Comparison of ENCODE assay signal across 8 cellular contexts in genomic region chr3:187746059-187746453, GRCh38.
A peak's percentile ranks its signal among the peaks of the same experiment; 100 is the strongest.
DNase-seq lines count a peak whose midpoint lies in the region; ATAC-seq and TF ChIP-seq lines count a peak whose summit lies in the region.

No MANE protein-coding gene starts in this region.

- no peaks in the 10 kb centered on the region for H3K9me3 Mint-ChIP-seq in stimulated activated naive CD8-positive, alpha-beta T cell treated with anti-CD3 and anti-CD28 coated beads, Interleukin-15, Interleukin-2, amounts not matched to agents 100 ng/mL and 50 ng/mL, for 24 hours

- H3K4me3 Mint-ChIP-seq in stimulated activated naive CD8-positive, alpha-beta T cell treated with anti-CD3 and anti-CD28 coated beads, Interleukin-15, Interleukin-2, amounts not matched to agents 100 ng/mL and 50 ng/mL, for 24 hours: peak overlapping the region; percentile 92

- DNase-seq in stimulated activated naive CD8-positive, alpha-beta T cell treated with anti-CD3 and anti-CD28 coated beads, Interleukin-15, Interleukin-2, amounts not matched to agents 100 U/mL and 50 U/mL, for 24 hours: no peak
- DNase-seq in brain microvascular endothelial cell: no peak
- peak; percentile 58 for DNase-seq in midbrain (lab: John Stamatoyannopoulos, UW)
- DNase-seq in ecto neural progenitor cell (ENCODE audit: low spot score): no peak
- no peak for DNase-seq in NCI-H526 (lab: John Stamatoyannopoulos, UW)

- peak overlapping the region; percentile 100 for H3K27ac ChIP-seq in brain microvascular endothelial cell

- peaks cover 78% of the 10 kb centered on the region for H3K4me1 Mint-ChIP-seq in stimulated activated naive CD8-positive, alpha-beta T cell treated with anti-CD3 and anti-CD28 coated beads, Interleukin-15, Interleukin-2, amounts not matched to agents 100 ng/mL and 50 ng/mL, for 24 hours (ENCODE audit: low read depth)

- H3K36me3 Mint-ChIP-seq in stimulated activated naive CD8-positive, alpha-beta T cell treated with anti-CD3 and anti-CD28 coated beads, Interleukin-15, Interleukin-2, amounts not matched to agents 100 ng/mL and 50 ng/mL, for 24 hours (ENCODE audit: low read depth): peaks cover 4% of the 10 kb centered on the region

- ATAC-seq in stimulated activated naive CD8-positive, alpha-beta T cell treated with anti-CD3 and anti-CD28 coated beads, Interleukin-15, Interleukin-2, amounts not matched to agents 100 U/mL and 50 U/mL, for 24 hours: no peak
- ATAC-seq in GM21360 (IDR thresholded peaks at IDR 0.05; ENCODE audit: unreplicated experiment): no peak
- no peak for ATAC-seq in HG03521 (IDR thresholded peaks at IDR 0.05; ENCODE audit: unreplicated experiment)

- no peaks in the 10 kb centered on the region for H3K27me3 Mint-ChIP-seq in stimulated activated naive CD8-positive, alpha-beta T cell treated with anti-CD3 and anti-CD28 coated beads, Interleukin-15, Interleukin-2, amounts not matched to agents 100 ng/mL and 50 ng/mL, for 24 hours

- no peaks in the 10 kb centered on the region for H3K36me3 ChIP-seq in brain microvascular endothelial cell (replicated peaks)

- no peaks in the 10 kb centered on the region for H3K27me3 ChIP-seq in brain microvascular endothelial cell (replicated peaks)

- peak overlapping the region; percentile 87 for H3K4me3 ChIP-seq in brain microvascular endothelial cell (ENCODE audit: low read depth, low read length)

- in situ Hi-C loops in brain microvascular endothelial cell (cut with HindIII; ENCODE audit: low pct_ligation_motif_present, low sequenced_read_pairs): loop anchor here (25.0 kb wide), 3 partner anchors 541 to 941 kb away; no protein-coding TSS in a partner anchor

- TF ChIP-seq CTCF in brain microvascular endothelial cell (IDR thresholded peaks at IDR 0.05; ENCODE audit: low read depth, low read length, missing control alignments): no peak

- peak overlapping the region; percentile 98 for H3K27ac Mint-ChIP-seq in stimulated activated naive CD8-positive, alpha-beta T cell treated with anti-CD3 and anti-CD28 coated beads, Interleukin-15, Interleukin-2, amounts not matched to agents 100 ng/mL and 50 ng/mL, for 24 hours
